ENCODE assay signal across 27 cellular contexts in genomic region chr4:44638091-44638490, GRCh38. TPM values are rescaled to one million over a fixed set of nuclear protein-coding genes. Genes with fewer than 3 reads are reported as not detected.
"Had no signal": no experiment of that assay in that cellular context is flagged by ENCODE, and none has a peak within 500 bp of the region (broad histone marks: within the 10 kb centered on the region; RNA-seq: fewer than 3 reads in every experiment).

No MANE protein-coding gene starts in this region.

- H3K9me3 ChIP-seq: sigmoid colon, testis, vagina had no signal

- H3K4me1 ChIP-seq: sigmoid colon, testis, vagina had no signal

- H3K4me3 ChIP-seq: sigmoid colon, smooth muscle cell, testis, vagina had no signal

- H3K36me3 Mint-ChIP-seq: activated CD4-positive, alpha-beta memory T cell treated with anti-CD3 and anti-CD28 coated beads for 36 hours; activated naive CD8-positive, alpha-beta T cell treated with anti-CD3 and anti-CD28 coated beads, Interleukin-2, amount 10 ng/mL, durations not matched to agents 7 days and 5 days; type B pancreatic cell had no signal

- FAIRE-seq: bronchial epithelial cell, keratinocyte had no signal

- H3K4me1 Mint-ChIP-seq: activated naive CD8-positive, alpha-beta T cell treated with anti-CD3 and anti-CD28 coated beads, Interleukin-2, amount 10 ng/mL, durations not matched to agents 7 days and 5 days; endodermal cell; memory B cell had no signal

- H3K4me2 ChIP-seq: smooth muscle cell had no signal

- ATAC-seq: left colon; natural killer cell treated with Interleukin-12 subunit alpha and Interleukin-12 subunit beta and Interleukin-15 and Interleukin-18, amount 100 ng/mL, for 72 hours had no signal

- H3K27me3 ChIP-seq: sigmoid colon, testis, vagina had no signal

- H3K4me3 Mint-ChIP-seq: activated CD4-positive, alpha-beta memory T cell treated with anti-CD3 and anti-CD28 coated beads for 36 hours; activated naive CD8-positive, alpha-beta T cell treated with anti-CD3 and anti-CD28 coated beads, Interleukin-2, amount 10 ng/mL, durations not matched to agents 7 days and 5 days; endodermal cell; memory B cell; natural killer cell treated with Interleukin-12 subunit alpha and Interleukin-12 subunit beta and Interleukin-15 and Interleukin-18, amount 100 ng/mL, for 72 hours; type B pancreatic cell had no signal

- DNase-seq: activated CD4-positive, alpha-beta memory T cell treated with anti-CD3 and anti-CD28 coated beads for 36 hours; activated CD4-positive, alpha-beta T cell treated with anti-CD3 and anti-CD28 coated beads for 48 hours; activated naive CD4-positive, alpha-beta T cell treated with Interleukin-2 at 50 U/mL for 16 hours; activated naive CD8-positive, alpha-beta T cell treated with anti-CD3 and anti-CD28 coated beads, Interleukin-2, amount 10 ng/mL, durations not matched to agents 7 days and 5 days; activated T-cell treated with anti-CD3 and anti-CD28 coated beads, Interleukin-2, amount 50 U/mL, for 48 hours; amniotic stem cell; cerebellar nuclear complex; cortex of kidney; endodermal cell; foreskin fibroblast; left colon; retina; sigmoid colon; stimulated activated CD4-positive, alpha-beta T cell treated with anti-CD3 and anti-CD28 coated beads, Interleukin-15, amount 100 ng/mL, for 24 hours; stimulated activated CD8-positive, alpha-beta memory T cell treated with anti-CD3 and anti-CD28 coated beads, Interleukin-4, amount 100 ng/mL, for 48 hours; stimulated activated naive CD4-positive, alpha-beta T cell; testis had no signal

- H3K9me3 Mint-ChIP-seq: type B pancreatic cell had no signal

- H3K27ac ChIP-seq: epithelial cell of prostate, sigmoid colon, testis, vagina had no signal

- H3K36me3 ChIP-seq: sigmoid colon, vagina had no signal

- H3K27ac Mint-ChIP-seq: activated CD4-positive, alpha-beta memory T cell treated with anti-CD3 and anti-CD28 coated beads for 36 hours; activated naive CD8-positive, alpha-beta T cell treated with anti-CD3 and anti-CD28 coated beads, Interleukin-2, amount 10 ng/mL, durations not matched to agents 7 days and 5 days; endodermal cell; memory B cell; natural killer cell treated with Interleukin-12 subunit alpha and Interleukin-12 subunit beta and Interleukin-15 and Interleukin-18, amount 100 ng/mL, for 72 hours; progenitor cell of endocrine pancreas; type B pancreatic cell had no signal

RNA-seq across cellular contexts. Expression of gene YIPF7, which starts 13.3 kb away (rescaled TPM):
- total RNA-seq: activated CD4-positive, alpha-beta memory T cell treated with anti-CD3 and anti-CD28 coated beads for 36 hours; activated naive CD8-positive, alpha-beta T cell treated with anti-CD3 and anti-CD28 coated beads, Interleukin-2, amount 10 ng/mL, durations not matched to agents 7 days and 5 days; endodermal cell; left colon; natural killer cell treated with Interleukin-12 subunit alpha and Interleukin-12 subunit beta and Interleukin-15 and Interleukin-18, amount 100 ng/mL, for 72 hours; osteocyte; sigmoid colon; smooth muscle cell; testis; vagina had no signal
- polyA plus RNA-seq: keratinocyte, sigmoid colon, smooth muscle cell had no signal
